ENCODE assay signal across 13 cellular contexts in the genomic region with DNA sequence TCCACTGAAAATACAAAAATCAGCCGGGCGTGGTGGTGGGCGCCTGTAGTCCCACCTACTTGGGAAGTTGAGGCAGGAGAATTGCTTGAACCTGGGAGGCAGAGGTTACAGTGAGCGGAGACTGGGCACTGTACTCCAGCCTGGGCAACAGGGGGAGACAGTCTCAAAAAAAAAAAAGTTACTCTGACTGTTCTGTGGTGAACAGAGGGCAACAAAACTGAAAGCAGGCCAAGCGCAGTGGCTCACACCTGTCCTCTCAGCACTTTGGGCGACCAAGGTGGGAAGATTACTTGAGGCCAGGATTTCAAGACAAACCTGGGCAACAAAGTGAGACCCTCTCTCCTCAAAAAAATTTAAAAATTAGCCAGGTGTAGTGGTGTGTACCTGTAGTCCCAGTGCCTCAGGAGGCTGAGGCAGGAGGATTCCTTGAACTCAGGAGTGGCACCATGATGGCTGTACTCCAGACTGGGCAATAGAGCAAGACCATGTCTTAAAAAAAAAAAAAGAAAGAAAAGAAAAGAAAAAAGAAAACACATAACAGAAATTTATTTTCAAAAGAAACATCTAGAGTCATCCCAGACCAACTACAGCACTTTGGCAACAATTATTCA. TPM values are rescaled to one million over a fixed set of nuclear protein-coding genes. Genes with fewer than 3 reads are reported as not detected.
DNase-seq lines count a peak whose midpoint lies in the region; ATAC-seq and TF ChIP-seq lines count a peak whose summit lies in the region.
"Had no signal": no experiment of that assay in that cellular context is flagged by ENCODE, and none has a peak within 500 bp of the region (broad histone marks: within the 10 kb centered on the region; RNA-seq: fewer than 3 reads in every experiment).

No MANE protein-coding gene starts in this region.

- H3K9ac ChIP-seq in OCI-LY1 (ENCODE audit: low read length): no peak overlapping the region
- H3K9ac ChIP-seq: BLaER1 treated with 17β-estradiol and CSF1 and Interleukin-3, amounts not matched to agents 10 nM and 100 nM had no signal

- intact Hi-C loops in thyroid gland (cut with DNase I): no loop called here

- 97 to 99% methylated on average over 6 of the region's 6 CpGs for WGBS in thyroid gland, 2 donors

- peaks cover 0 to 1% (median 0%) of the 10 kb centered on the region in 7 donors for H3K9me3 Mint-ChIP-seq in CD4-positive, CD25-positive, alpha-beta regulatory T cell

- H3K36me3 Mint-ChIP-seq in CD4-positive, CD25-positive, alpha-beta regulatory T cell: no peaks in the 10 kb centered on the region

- H3K4me1 ChIP-seq in CD4-positive, CD25-positive, alpha-beta regulatory T cell (ENCODE audit: control insufficient read depth, insufficient read depth, low read length, poor library complexity, severe bottlenecking): no peaks in the 10 kb centered on the region
- H3K4me1 ChIP-seq in OCI-LY1 (ENCODE audit: insufficient read depth, low read length, severe bottlenecking) (peaks cover 3% of the 10 kb centered on the region), thyroid gland (peaks cover 4 to 5% of the 10 kb centered on the region in 2 donors)
- H3K4me1 ChIP-seq: tibial artery had no signal

- H3K4me2 ChIP-seq in OCI-LY1 (ENCODE audit: low read length): no peak overlapping the region; the same call in 1 of the 2 replicates
- H3K4me2 ChIP-seq: BLaER1 treated with 17β-estradiol and CSF1 and Interleukin-3, amounts not matched to agents 10 nM and 100 nM had no signal

- no peaks in the 10 kb centered on the region for H4K20me1 ChIP-seq in OCI-LY1 (ENCODE audit: insufficient read depth, low read length)
- H4K20me1 ChIP-seq: BLaER1 treated with 17β-estradiol and CSF1 and Interleukin-3, amounts not matched to agents 10 nM and 100 nM had no signal

- TF ChIP-seq POLR2A in thyroid gland (IDR thresholded peaks at IDR 0.05): no peak

- H2AFZ ChIP-seq in OCI-LY1 (ENCODE audit: low read length): no peak overlapping the region

- H3F3A ChIP-seq in OCI-LY1 (ENCODE audit: insufficient read depth, low read length): no peaks in the 10 kb centered on the region

- no peaks in the 10 kb centered on the region for H3K27me3 ChIP-seq in CD4-positive, CD25-positive, alpha-beta regulatory T cell (ENCODE audit: control insufficient read depth, insufficient read depth, low read length)
- no peaks in the 10 kb centered on the region for H3K27me3 ChIP-seq in OCI-LY1 (ENCODE audit: insufficient read depth, low read length)
- no peaks in the 10 kb centered on the region for H3K27me3 ChIP-seq in thyroid gland
- H3K27me3 ChIP-seq: BLaER1 treated with 17β-estradiol and CSF1 and Interleukin-3, amounts not matched to agents 10 nM and 100 nM; dorsolateral prefrontal cortex; tibial artery had no signal

- peak overlapping the region in 2 of 3 donors; percentile 49 to 85 for H3K27ac Mint-ChIP-seq in CD4-positive, CD25-positive, alpha-beta regulatory T cell

- no peak for ATAC-seq in CD4-positive, CD25-positive, alpha-beta regulatory T cell (ENCODE audit: low read depth in 2 of 2)
- ATAC-seq in GM19463 (IDR thresholded peaks at IDR 0.05; ENCODE audit: unreplicated experiment): peak; percentile 48

- peaks cover 5% of the 10 kb centered on the region for H3K27me3 Mint-ChIP-seq in CD4-positive, CD25-positive, alpha-beta regulatory T cell

- DNase-seq in CD4-positive, CD25-positive, alpha-beta regulatory T cell: peak in 1 of 3 donors; percentile 31
- DNase-seq in epithelial cell of esophagus (ENCODE audit: low read depth) (peak; percentile 13), D341Med (ENCODE audit: low spot score) (no peak), thyroid gland (no peak), GDM1 (lab: John Stamatoyannopoulos, UW) (no peak), cerebellar nuclear complex (lab: John Stamatoyannopoulos, UW) (no peak)
- DNase-seq: activated gamma-delta T cell, dorsolateral prefrontal cortex, NCI-H187 treated with DMSO at 0.1 percent for 48 hours, tibial artery had no signal

- no peaks in the 10 kb centered on the region for H3K9me3 ChIP-seq in CD4-positive, CD25-positive, alpha-beta regulatory T cell (ENCODE audit: control insufficient read depth in 2 of 2, low read length in 2 of 2)
- H3K9me3 ChIP-seq in OCI-LY1 (ENCODE audit: low read length) (no peaks in the 10 kb centered on the region), thyroid gland (no peaks in the 10 kb centered on the region)
- H3K9me3 ChIP-seq: tibial artery had no signal

- H3K4me1 Mint-ChIP-seq in CD4-positive, CD25-positive, alpha-beta regulatory T cell: peaks cover 0 to 3% (median 1%) of the 10 kb centered on the region in 4 donors

- H3K4me3 ChIP-seq in CD4-positive, CD25-positive, alpha-beta regulatory T cell (ENCODE audit: low read depth, low read length): no peak overlapping the region
- no peak overlapping the region for H3K4me3 ChIP-seq in OCI-LY1 (ENCODE audit: low read depth, low read length, poor library complexity, severe bottlenecking)
- no peak overlapping the region for H3K4me3 ChIP-seq in epithelial cell of esophagus (ENCODE audit: low read length)
- no peak overlapping the region for H3K4me3 ChIP-seq in thyroid gland (replicated peaks in 1 of 3)
- H3K4me3 ChIP-seq: BLaER1 treated with 17β-estradiol and CSF1 and Interleukin-3, amounts not matched to agents 10 nM and 100 nM; dorsolateral prefrontal cortex; tibial artery had no signal

- no peaks in the 10 kb centered on the region for H3K36me3 ChIP-seq in CD4-positive, CD25-positive, alpha-beta regulatory T cell (ENCODE audit: control insufficient read depth, insufficient read depth, low read length)
- H3K36me3 ChIP-seq in OCI-LY1 (ENCODE audit: insufficient read depth, low read length) (no peaks in the 10 kb centered on the region), thyroid gland (no peaks in the 10 kb centered on the region)
- H3K36me3 ChIP-seq: BLaER1 treated with 17β-estradiol and CSF1 and Interleukin-3, amounts not matched to agents 10 nM and 100 nM; tibial artery had no signal

- peak; percentile 46; the same call in 1 of the 2 replicates for TF ChIP-seq CTCF in OCI-LY1 (IDR thresholded peaks at IDR 0.05; ENCODE audit: low read length)
- TF ChIP-seq CTCF in epithelial cell of esophagus (IDR thresholded peaks at IDR 0.05; ENCODE audit: insufficient read depth, low read depth, low read length, missing control alignments): no peak
- no peak for TF ChIP-seq CTCF in thyroid gland (IDR thresholded peaks at IDR 0.05)

- H3K9me2 ChIP-seq in OCI-LY1 (ENCODE audit: low read depth, low read length): no peaks in the 10 kb centered on the region

- H3K27ac ChIP-seq in CD4-positive, CD25-positive, alpha-beta regulatory T cell (ENCODE audit: insufficient read depth, low read length, poor library complexity, severe bottlenecking): no peak overlapping the region
- H3K27ac ChIP-seq in OCI-LY1 (ENCODE audit: low read depth, low read length, poor library complexity, severe bottlenecking) (no peak overlapping the region), thyroid gland (no peak overlapping the region)
- H3K27ac ChIP-seq: BLaER1 treated with 17β-estradiol and CSF1 and Interleukin-3, amounts not matched to agents 10 nM and 100 nM; dorsolateral prefrontal cortex; tibial artery had no signal

- H3K79me2 ChIP-seq in OCI-LY1 (ENCODE audit: insufficient read depth, low read length): no peaks in the 10 kb centered on the region

- H3K4me3 Mint-ChIP-seq in CD4-positive, CD25-positive, alpha-beta regulatory T cell: no peak overlapping the region

RNA-seq across cellular contexts. Expression of gene RTN4, which starts 13.6 kb away (rescaled TPM):
- total RNA-seq in CD4-positive, CD25-positive, alpha-beta regulatory T cell: 84.2 TPM
- polyA plus RNA-seq in CD4-positive, CD25-positive, alpha-beta regulatory T cell: 100 to 1,000 TPM in 3 of 4 donors, 10 to 100 TPM in 1; 98.0 to 151 (median 111) TPM
- total RNA-seq in thyroid gland: 100 to 1,000 TPM; 144 to 256 (median 180) TPM
